Comparison of ENCODE assay signal across 8 cellular contexts in genomic region chr19:18290250-18291018, GRCh38. TPM values are rescaled to one million over a fixed set of nuclear protein-coding genes. Genes with fewer than 3 reads are reported as not detected.
DNase-seq lines count a peak whose midpoint lies in the region; ATAC-seq lines count a peak whose summit lies in the region.

No MANE protein-coding gene starts in this region.

- H3K9me3 ChIP-seq in skeletal muscle tissue (ENCODE audit: control insufficient read depth in 3 of 3, low read length in 3 of 3), result no peaks in the 10 kb centered on the region

- H3K27me3 ChIP-seq in skeletal muscle tissue (ENCODE audit: control insufficient read depth in 3 of 3, insufficient read depth in 3 of 3, low read length in 3 of 3), result no peaks in the 10 kb centered on the region

- H3K4me1 Mint-ChIP-seq in activated CD4-positive, alpha-beta T cell treated with anti-CD3 and anti-CD28 coated beads for 36 hours, result peaks cover 73% of the 10 kb centered on the region
- peaks cover 66% of the 10 kb centered on the region for H3K4me1 Mint-ChIP-seq in dendritic cell treated with granulocyte-macrophage colony-stimulating factor and Interleukin-4, amounts not matched to agents 40 ng/mL and 50 ng/mL, for 4 days (ENCODE audit: low read depth)

- peak overlapping the region; percentile 99 for H3K27ac Mint-ChIP-seq in activated CD4-positive, alpha-beta T cell treated with anti-CD3 and anti-CD28 coated beads for 36 hours
- H3K27ac Mint-ChIP-seq in dendritic cell treated with granulocyte-macrophage colony-stimulating factor and Interleukin-4, amounts not matched to agents 40 ng/mL and 50 ng/mL, for 4 days, result peak overlapping the region; percentile 97

- intact Hi-C loops in activated CD4-positive, alpha-beta T cell treated with anti-CD3 and anti-CD28 coated beads for 36 hours (cut with DNase I, micrococcal nuclease), result loop anchor here (1.0 to 5.0 kb wide), 8 partner anchors 8 to 742 kb away; partner anchors contain the start of genes ARMC6 (in 1 of the 2), JUND (in 1 of the 2), SSBP4 (in 1 of the 2) and SUGP2 (in 1 of the 2)
- intact Hi-C loops in dendritic cell treated with granulocyte-macrophage colony-stimulating factor and Interleukin-4, amounts not matched to agents 40 ng/mL and 50 ng/mL, for 4 days (cut with micrococcal nuclease), result loop anchor here (1.0 kb wide), 1 partner anchor 8 kb away; no protein-coding TSS in a partner anchor

- ATAC-seq in activated CD4-positive, alpha-beta T cell treated with anti-CD3 and anti-CD28 coated beads for 36 hours, result peak; percentile 62
- ATAC-seq in HG02588 (IDR thresholded peaks at IDR 0.05; ENCODE audit: unreplicated experiment), result no peak

- peak overlapping the region; percentile 87 for H3K4me3 Mint-ChIP-seq in activated CD4-positive, alpha-beta T cell treated with anti-CD3 and anti-CD28 coated beads for 36 hours
- H3K4me3 Mint-ChIP-seq in dendritic cell treated with granulocyte-macrophage colony-stimulating factor and Interleukin-4, amounts not matched to agents 40 ng/mL and 50 ng/mL, for 4 days, result peak overlapping the region; percentile 52

- POLR2A ChIA-PET in activated CD4-positive, alpha-beta T cell treated with anti-CD3 and anti-CD28 coated beads for 36 hours (lab: Charles Lee), result interaction anchor here (0.6 to 6.5 kb wide), 4 partner anchors 10 to 299 kb away, joined by 3 to 291 read pairs (median 10); partner anchors contain the start of gene JUND

- peaks cover 10% of the 10 kb centered on the region for H3K36me3 Mint-ChIP-seq in activated CD4-positive, alpha-beta T cell treated with anti-CD3 and anti-CD28 coated beads for 36 hours (ENCODE audit: low read depth)
- H3K36me3 Mint-ChIP-seq in dendritic cell treated with granulocyte-macrophage colony-stimulating factor and Interleukin-4, amounts not matched to agents 40 ng/mL and 50 ng/mL, for 4 days (ENCODE audit: low read depth), result peaks cover 18% of the 10 kb centered on the region

- H3K4me3 ChIP-seq in skeletal muscle tissue (ENCODE audit: low read length in 3 of 3), result no peak overlapping the region

- H3K9ac ChIP-seq in skeletal muscle tissue (ENCODE audit: low read depth in 1 of 3, low read length in 3 of 3), result no peak overlapping the region

- CTCF ChIA-PET in activated CD4-positive, alpha-beta T cell treated with anti-CD3 and anti-CD28 coated beads for 36 hours (lab: Charles Lee), result interaction anchor here (0.7 to 1.4 kb wide), 4 partner anchors 9 to 32 kb away, joined by 3 to 8 read pairs (median 4); partner anchors contain the start of genes JUND and LSM4

- H3K9me3 Mint-ChIP-seq in activated CD4-positive, alpha-beta T cell treated with anti-CD3 and anti-CD28 coated beads for 36 hours (ENCODE audit: low read depth), result peaks cover 5% of the 10 kb centered on the region
- peaks cover 8% of the 10 kb centered on the region for H3K9me3 Mint-ChIP-seq in dendritic cell treated with granulocyte-macrophage colony-stimulating factor and Interleukin-4, amounts not matched to agents 40 ng/mL and 50 ng/mL, for 4 days

- peak; percentile 28 to 30 for DNase-seq in NOMO-1 (lab: John Stamatoyannopoulos, UW; ENCODE audit: unreplicated experiment in 2 of 2)
- DNase-seq in NOMO-1 treated with DMSO at 0.1 percent for 48 hours (lab: John Stamatoyannopoulos, UW; ENCODE audit: unreplicated experiment), result no peak
- DNase-seq in activated CD4-positive, alpha-beta T cell treated with anti-CD3 and anti-CD28 coated beads for 36 hours, result peak; percentile 98
- no peak for DNase-seq in NCI-H2196 treated with DMSO at 0.1 percent for 48 hours (lab: John Stamatoyannopoulos, UW; ENCODE audit: unreplicated experiment)
- no peak for DNase-seq in SKM-1 (lab: John Stamatoyannopoulos, UW; ENCODE audit: unreplicated experiment)

- H3K27me3 Mint-ChIP-seq in activated CD4-positive, alpha-beta T cell treated with anti-CD3 and anti-CD28 coated beads for 36 hours, result no peaks in the 10 kb centered on the region
- peaks cover 2% of the 10 kb centered on the region for H3K27me3 Mint-ChIP-seq in dendritic cell treated with granulocyte-macrophage colony-stimulating factor and Interleukin-4, amounts not matched to agents 40 ng/mL and 50 ng/mL, for 4 days

- no peaks in the 10 kb centered on the region for H3K36me3 ChIP-seq in skeletal muscle tissue (ENCODE audit: control insufficient read depth in 3 of 3, insufficient read depth in 3 of 3, low read length in 3 of 3)

- H3K4me1 ChIP-seq in skeletal muscle tissue (ENCODE audit: control insufficient read depth in 3 of 3, insufficient read depth in 3 of 3, low read length in 3 of 3), result peaks cover 6 to 25% (median 23%) of the 10 kb centered on the region in 3 donors

- H3K27ac ChIP-seq in skeletal muscle tissue (ENCODE audit: low read depth, low read length), result peak overlapping the region; percentile 30

RNA-seq across cellular contexts. Expression of gene JUND, which starts 9.0 kb away (rescaled TPM):
- 100 to 1,000 TPM; 254 to 311 TPM for total RNA-seq in activated CD4-positive, alpha-beta T cell treated with anti-CD3 and anti-CD28 coated beads for 36 hours
- total RNA-seq in skeletal muscle tissue, result 111 TPM

RNA-seq across cellular contexts. Expression of gene IQCN, which starts 16.2 kb away (rescaled TPM):
- total RNA-seq in activated CD4-positive, alpha-beta T cell treated with anti-CD3 and anti-CD28 coated beads for 36 hours, result under 1 TPM; 0.40 to 0.43 TPM
- total RNA-seq in skeletal muscle tissue, result 0.52 TPM

RNA-seq across cellular contexts. Expression of gene LSM4, which starts 32.4 kb away (rescaled TPM):
- 100 to 1,000 TPM; 269 to 370 TPM for total RNA-seq in activated CD4-positive, alpha-beta T cell treated with anti-CD3 and anti-CD28 coated beads for 36 hours
- 119 TPM for total RNA-seq in skeletal muscle tissue

RNA-seq across cellular contexts. Expression of gene PGPEP1, which starts 50.0 kb away (rescaled TPM):
- 10 to 100 TPM; 20.0 to 20.9 TPM for total RNA-seq in activated CD4-positive, alpha-beta T cell treated with anti-CD3 and anti-CD28 coated beads for 36 hours
- 10.4 TPM for total RNA-seq in skeletal muscle tissue

Comparison
In these comparisons a context has a peak if more than half of its experiments do, and no peak if none do; other contexts are left out.
1. DNase-seq: peak in NOMO-1 (2 of 2) and activated CD4-positive, alpha-beta T cell treated with anti-CD3 and anti-CD28 coated beads for 36 hours (single experiment); none in NOMO-1 treated with DMSO at 0.1 percent for 48 hours (single experiment), NCI-H2196 treated with DMSO at 0.1 percent for 48 hours (single experiment) and SKM-1 (single experiment).